ENCODE assay signal across 16 cellular contexts in the genomic region with DNA sequence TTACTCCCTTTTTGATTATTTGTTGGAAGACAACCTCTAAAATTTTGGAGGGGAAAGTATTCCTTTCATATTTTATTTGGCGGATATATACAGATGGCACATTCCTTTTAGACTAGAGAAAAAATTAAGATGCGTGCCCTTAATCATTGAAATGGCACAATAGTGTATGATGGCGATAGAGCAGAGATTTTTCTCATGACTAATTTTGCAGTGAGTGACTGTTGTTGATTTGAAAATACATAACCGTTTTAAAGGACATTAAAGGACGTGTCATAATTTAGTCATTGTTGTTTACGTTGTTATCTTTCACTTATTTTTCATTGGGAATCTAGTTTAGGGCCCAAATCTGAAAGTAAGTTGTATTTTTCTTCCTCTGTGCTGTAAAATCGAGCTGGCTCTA.
DNase-seq lines count a peak whose midpoint lies in the region; ATAC-seq and TF ChIP-seq lines count a peak whose summit lies in the region.
"Had no signal": no experiment of that assay in that cellular context is flagged by ENCODE, and none has a peak within 500 bp of the region (broad histone marks: within the 10 kb centered on the region; RNA-seq: fewer than 3 reads in every experiment).

No MANE protein-coding gene starts in this region.

- TF ChIP-seq CTCF in HEK293 (tag by site-specific recombination; IDR thresholded peaks at IDR 0.05): no peak
- no peak for TF ChIP-seq CTCF in WTC11 (IDR thresholded peaks at IDR 0.05)
- TF ChIP-seq CTCF in fibroblast of mammary gland (conservative IDR thresholded peaks at IDR 0.05; ENCODE audit: control insufficient read depth, insufficient read depth, low read depth, low read length): no peak
- no peak for TF ChIP-seq CTCF in smooth muscle cell (IDR thresholded peaks at IDR 0.05; ENCODE audit: borderline replicate concordance, insufficient read depth, poor library complexity, severe bottlenecking)
- no peak for TF ChIP-seq CTCF in GM13976 (IDR thresholded peaks at IDR 0.05; ENCODE audit: borderline replicate concordance, control extremely low read depth, extremely low read depth, insufficient read depth, missing control alignments)

- peaks cover 43% of the 10 kb centered on the region for H3K4me1 Mint-ChIP-seq in WTC11
- H3K4me1 Mint-ChIP-seq in activated CD4-positive, alpha-beta T cell treated with anti-CD3 and anti-CD28 coated beads, Interleukin-2, amount 10 ng/mL, durations not matched to agents 24 days and 14 days: peaks cover 15% of the 10 kb centered on the region
- H3K4me1 Mint-ChIP-seq: activated CD4-positive, alpha-beta T cell treated with anti-CD3 and anti-CD28 coated beads, Interleukin-2, amount 10 ng/mL, durations not matched to agents 7 days and 5 days had no signal

- whole genome bisulfite sequencing in smooth muscle cell (ENCODE audit: low lambda C conversion rate): 73% methylated on average over 7 of the region's 7 CpGs

- ATAC-seq in WTC11 (no peak), GM19328 (IDR thresholded peaks at IDR 0.05; ENCODE audit: unreplicated experiment) (no peak)

- H3K9me3 ChIP-seq in HEK293 (ENCODE audit: control insufficient read depth, insufficient read depth, low read depth, low read length) (no peaks in the 10 kb centered on the region), smooth muscle cell (replicated peaks; ENCODE audit: low read depth) (no peaks in the 10 kb centered on the region)

- CTCF ChIA-PET in HEK293 (lab: Yijun Ruan, JAX): interaction anchor here (2.1 kb wide), 1 partner anchor 24 kb away, joined by 7 read pairs; no protein-coding TSS in a partner anchor
- CTCF ChIA-PET in WTC11 (lab: Charles Lee): interaction anchor here (0.5 to 1.8 kb wide), 3 partner anchors 24 to 224 kb away, joined by 3 to 6 read pairs (median 3); no protein-coding TSS in a partner anchor

- no peak overlapping the region for H3K9ac ChIP-seq in smooth muscle cell (ENCODE audit: low read depth)

- H3K27ac Mint-ChIP-seq in WTC11: 0 out of 2 replicates have a peak overlapping the region, but pooled peaks have one; percentile 23
- no peak overlapping the region for H3K27ac Mint-ChIP-seq in activated CD4-positive, alpha-beta T cell treated with anti-CD3 and anti-CD28 coated beads, Interleukin-2, amount 10 ng/mL, durations not matched to agents 24 days and 14 days
- H3K27ac Mint-ChIP-seq: activated CD4-positive, alpha-beta T cell treated with anti-CD3 and anti-CD28 coated beads, Interleukin-2, amount 10 ng/mL, durations not matched to agents 7 days and 5 days; B cell had no signal

- intact Hi-C loops in activated CD4-positive, alpha-beta T cell treated with anti-CD3 and anti-CD28 coated beads, Interleukin-2, amount 10 ng/mL, durations not matched to agents 24 days and 14 days (cut with micrococcal nuclease): no loop called here

- H3K36me3 ChIP-seq in HEK293 (ENCODE audit: control insufficient read depth in 2 of 2, insufficient read depth in 1 of 2, low read length in 2 of 2) (no peaks in the 10 kb centered on the region), smooth muscle cell (ENCODE audit: low read depth) (no peaks in the 10 kb centered on the region)

- peaks cover 41% of the 10 kb centered on the region for H3K79me2 ChIP-seq in smooth muscle cell (ENCODE audit: low read depth)

- no peak overlapping the region for H2AFZ ChIP-seq in smooth muscle cell (ENCODE audit: low read depth)

- H3K9me3 Mint-ChIP-seq in WTC11: no peaks in the 10 kb centered on the region
- H3K9me3 Mint-ChIP-seq in activated CD4-positive, alpha-beta T cell treated with anti-CD3 and anti-CD28 coated beads, Interleukin-2, amount 10 ng/mL, durations not matched to agents 24 days and 14 days: no peaks in the 10 kb centered on the region
- H3K9me3 Mint-ChIP-seq: dendritic cell treated with granulocyte-macrophage colony-stimulating factor and Interleukin-4, amounts not matched to agents 40 ng/mL and 50 ng/mL, for 4 days had no signal

- peak overlapping the region; percentile 78 for H3K4me2 ChIP-seq in smooth muscle cell

- no peaks in the 10 kb centered on the region for H3K36me3 Mint-ChIP-seq in WTC11
- peaks cover 3% of the 10 kb centered on the region for H3K36me3 Mint-ChIP-seq in activated CD4-positive, alpha-beta T cell treated with anti-CD3 and anti-CD28 coated beads, Interleukin-2, amount 10 ng/mL, durations not matched to agents 24 days and 14 days (ENCODE audit: low read depth)

- in situ Hi-C loops in GM13976 (cut with MboI; ENCODE audit: low sequenced_read_pairs, unreplicated experiment): no loop called here

- no peak overlapping the region for H3K4me3 Mint-ChIP-seq in WTC11
- H3K4me3 Mint-ChIP-seq in activated CD4-positive, alpha-beta T cell treated with anti-CD3 and anti-CD28 coated beads, Interleukin-2, amount 10 ng/mL, durations not matched to agents 24 days and 14 days: no peak overlapping the region
- H3K4me3 Mint-ChIP-seq: activated CD4-positive, alpha-beta T cell treated with anti-CD3 and anti-CD28 coated beads, Interleukin-2, amount 10 ng/mL, durations not matched to agents 7 days and 5 days; B cell; dendritic cell treated with granulocyte-macrophage colony-stimulating factor and Interleukin-4, amounts not matched to agents 40 ng/mL and 50 ng/mL, for 4 days had no signal

- H3F3A ChIP-seq in smooth muscle cell (ENCODE audit: low read depth): peaks cover 18% of the 10 kb centered on the region

- H3K4me1 ChIP-seq in HEK293 (ENCODE audit: control insufficient read depth, insufficient read depth, low read length) (peaks cover 15% of the 10 kb centered on the region), smooth muscle cell (ENCODE audit: low read depth) (peaks cover 44% of the 10 kb centered on the region)

- H3K4me3 ChIP-seq in HEK293 (ENCODE audit: low read depth, low read length) (no peak overlapping the region), fibroblast of mammary gland (ENCODE audit: control insufficient read depth, low read depth, low read length) (no peak overlapping the region), smooth muscle cell (no peak overlapping the region)

- H3K27me3 Mint-ChIP-seq in WTC11 (ENCODE audit: low read depth): no peaks in the 10 kb centered on the region
- no peaks in the 10 kb centered on the region for H3K27me3 Mint-ChIP-seq in activated CD4-positive, alpha-beta T cell treated with anti-CD3 and anti-CD28 coated beads, Interleukin-2, amount 10 ng/mL, durations not matched to agents 24 days and 14 days
- H3K27me3 Mint-ChIP-seq: activated CD4-positive, alpha-beta T cell treated with anti-CD3 and anti-CD28 coated beads, Interleukin-2, amount 10 ng/mL, durations not matched to agents 7 days and 5 days; B cell; dendritic cell treated with granulocyte-macrophage colony-stimulating factor and Interleukin-4, amounts not matched to agents 40 ng/mL and 50 ng/mL, for 4 days had no signal

- POLR2A ChIA-PET in HEK293 (lab: Yijun Ruan, JAX) (interaction anchor here (0.6 kb wide), 1 partner anchor 466 kb away, joined by 7 read pairs; no protein-coding TSS in a partner anchor), WTC11 (lab: Charles Lee) (interaction anchor here (0.6 kb wide), 1 partner anchor 1985 kb away, joined by 4 read pairs; no protein-coding TSS in a partner anchor)

- H3K27me3 ChIP-seq in smooth muscle cell (ENCODE audit: low read depth): no peaks in the 10 kb centered on the region

- DNase-seq in WTC11 (ENCODE audit: low spot score) (no peak), fibroblast of mammary gland (ENCODE audit: low read depth) (peak; percentile 49), smooth muscle cell (lab: John Stamatoyannopoulos, UW; ENCODE audit: unreplicated experiment) (no peak), GM13976 (ENCODE audit: low spot score) (no peak)
- no peak for DNase-seq in activated CD4-positive, alpha-beta T cell treated with anti-CD3 and anti-CD28 coated beads, Interleukin-2, amount 10 ng/mL, durations not matched to agents 24 days and 14 days
- DNase-seq: activated CD4-positive, alpha-beta T cell treated with anti-CD3 and anti-CD28 coated beads, Interleukin-2, amount 10 ng/mL, durations not matched to agents 7 days and 5 days; amygdala; Calu3; hypothalamus; left colon; NCI-H2029; stimulated activated CD4-positive, alpha-beta T cell treated with anti-CD3 and anti-CD28 coated beads, Interleukin-4, amount 100 ng/mL, for 24 hours had no signal

- H3K27ac ChIP-seq in HEK293 (ENCODE audit: extremely low read depth, low read depth, low read length) (no peak overlapping the region), smooth muscle cell (ENCODE audit: low read depth) (peak overlapping the region; percentile 89)

- peaks cover 5% of the 10 kb centered on the region for H4K20me1 ChIP-seq in smooth muscle cell (ENCODE audit: low read depth)

TF ChIP-seq in HEK293, 187 proteins besides CTCF, POLR2A, EP300 and RAD21 (continues in another document):
- TF ChIP-seq, protein P1, sequence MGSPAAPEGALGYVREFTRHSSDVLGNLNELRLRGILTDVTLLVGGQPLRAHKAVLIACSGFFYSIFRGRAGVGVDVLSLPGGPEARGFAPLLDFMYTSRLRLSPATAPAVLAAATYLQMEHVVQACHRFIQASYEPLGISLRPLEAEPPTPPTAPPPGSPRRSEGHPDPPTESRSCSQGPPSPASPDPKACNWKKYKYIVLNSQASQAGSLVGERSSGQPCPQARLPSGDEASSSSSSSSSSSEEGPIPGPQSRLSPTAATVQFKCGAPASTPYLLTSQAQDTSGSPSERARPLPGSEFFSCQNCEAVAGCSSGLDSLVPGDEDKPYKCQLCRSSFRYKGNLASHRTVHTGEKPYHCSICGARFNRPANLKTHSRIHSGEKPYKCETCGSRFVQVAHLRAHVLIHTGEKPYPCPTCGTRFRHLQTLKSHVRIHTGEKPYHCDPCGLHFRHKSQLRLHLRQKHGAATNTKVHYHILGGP (tag by site-specific recombination; IDR thresholded peaks at IDR 0.05): 0 out of 2 replicates have a peak, but pooled peaks have one; percentile 18

TF ChIP-seq in WTC11, 78 proteins besides CTCF, POLR2A, EP300 and RAD21:
- TF ChIP-seq TEAD1 (CRISPR knock-in tag; IDR thresholded peaks at IDR 0.05) (no peak), GTF2I (CRISPR knock-in tag; conservative IDR thresholded peaks at IDR 0.05) (no peak), ZNF232 (CRISPR knock-in tag; IDR thresholded peaks at IDR 0.05) (no peak), ZNF416 (CRISPR knock-in tag; IDR thresholded peaks at IDR 0.05) (no peak)
- TF ChIP-seq, protein P2, sequence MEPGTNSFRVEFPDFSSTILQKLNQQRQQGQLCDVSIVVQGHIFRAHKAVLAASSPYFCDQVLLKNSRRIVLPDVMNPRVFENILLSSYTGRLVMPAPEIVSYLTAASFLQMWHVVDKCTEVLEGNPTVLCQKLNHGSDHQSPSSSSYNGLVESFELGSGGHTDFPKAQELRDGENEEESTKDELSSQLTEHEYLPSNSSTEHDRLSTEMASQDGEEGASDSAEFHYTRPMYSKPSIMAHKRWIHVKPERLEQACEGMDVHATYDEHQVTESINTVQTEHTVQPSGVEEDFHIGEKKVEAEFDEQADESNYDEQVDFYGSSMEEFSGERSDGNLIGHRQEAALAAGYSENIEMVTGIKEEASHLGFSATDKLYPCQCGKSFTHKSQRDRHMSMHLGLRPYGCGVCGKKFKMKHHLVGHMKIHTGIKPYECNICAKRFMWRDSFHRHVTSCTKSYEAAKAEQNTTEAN (CRISPR knock-in tag; IDR thresholded peaks at IDR 0.05): no peak
